ENCODE assay signal across 15 cellular contexts in genomic region chr7:44224216-44224950, GRCh38. TPM values are rescaled to one million over a fixed set of nuclear protein-coding genes. Genes with fewer than 3 reads are reported as not detected.
DNase-seq lines count a peak whose midpoint lies in the region; ATAC-seq, FAIRE-seq and TF ChIP-seq lines count a peak whose summit lies in the region.
"Had no signal": no experiment of that assay in that cellular context is flagged by ENCODE, and none has a peak within 500 bp of the region (broad histone marks: within the 10 kb centered on the region; RNA-seq: fewer than 3 reads in every experiment).

No MANE protein-coding gene starts in this region.

- intact Hi-C loops in pancreas (cut with DNase I) = no loop called here

- H3K27me3 ChIP-seq in WERI-Rb-1 (ENCODE audit: insufficient read depth, low read depth, severe bottlenecking) (no peaks in the 10 kb centered on the region), pancreas (no peaks in the 10 kb centered on the region)

- H3K36me3 ChIP-seq in WERI-Rb-1 (peaks cover 11% of the 10 kb centered on the region), pancreas (no peaks in the 10 kb centered on the region)

- H3K4me1 ChIP-seq in pancreas = peaks cover 8 to 25% (median 11%) of the 10 kb centered on the region in 3 donors

- ATAC-seq in pancreas = peak; percentile 80 to 89 (median 84)
- ATAC-seq: naive thymus-derived CD4-positive, alpha-beta T cell had no signal

- peak overlapping the region; percentile 79 for H3K27ac ChIP-seq in WERI-Rb-1
- H3K27ac ChIP-seq in pancreas = peak overlapping the region in 3 of 4 donors; percentile 19 to 46 (median 28)
- H3K27ac ChIP-seq in caudate nucleus (ENCODE audit: low read depth, low read length) = no peak overlapping the region
- H3K27ac ChIP-seq: C4-2B had no signal

- H3K9me3 ChIP-seq in WERI-Rb-1 (ENCODE audit: severe bottlenecking) (no peaks in the 10 kb centered on the region), pancreas (no peaks in the 10 kb centered on the region)

- no peak overlapping the region for H3K4me3 ChIP-seq in WERI-Rb-1 (ENCODE audit: low read depth, low read length)
- no peak overlapping the region for H3K4me3 ChIP-seq in pancreas

- no peak for FAIRE-seq in pancreas (lab: Jason Lieb, UNC)
- FAIRE-seq: G401.6 had no signal

- peak; percentile 55 for DNase-seq in DMS153 (lab: John Stamatoyannopoulos, UW)
- no peak for DNase-seq in DMS153 treated with DMSO at 0.1 percent for 48 hours (lab: John Stamatoyannopoulos, UW; ENCODE audit: unreplicated experiment)
- peak; percentile 31 for DNase-seq in NCI-H2196 treated with DMSO at 0.1 percent for 48 hours (lab: John Stamatoyannopoulos, UW; ENCODE audit: unreplicated experiment)
- DNase-seq in WERI-Rb-1 = peak; percentile 91
- DNase-seq in pancreas = peak; percentile 79 to 90 (median 88)
- no peak for DNase-seq in occipital lobe (lab: John Stamatoyannopoulos, UW)
- DNase-seq in caudate nucleus (lab: John Stamatoyannopoulos, UW) = no peak
- no peak for DNase-seq in SIG-M5 (lab: John Stamatoyannopoulos, UW)
- DNase-seq: 8988T; activated CD4-positive, alpha-beta T cell treated with anti-CD3 and anti-CD28 coated beads for 4 hours; effector memory CD4-positive, alpha-beta T cell; naive thymus-derived CD4-positive, alpha-beta T cell; NCI-H446 treated with DMSO at 0.1 percent for 48 hours had no signal

- TF ChIP-seq CTCF in WERI-Rb-1 (IDR thresholded peaks at IDR 0.05; ENCODE audit: low read depth, low read length) (no peak), pancreas (IDR thresholded peaks at IDR 0.05) (no peak)

- 31 to 33% methylated on average over 14 of the region's 14 CpGs for WGBS in pancreas, 2 donors

RNA-seq across cellular contexts. Expression of gene YKT6, which starts 23.6 kb away (rescaled TPM):
- total RNA-seq in pancreas (10 to 100 TPM; 33.4 to 48.7 (median 38.8) TPM), occipital lobe (54.7 TPM)
- polyA plus RNA-seq in pancreas = 10 to 100 TPM; 27.7 to 31.3 TPM

RNA-seq across cellular contexts. Expression of gene GCK, which starts 35.1 kb away (rescaled TPM):
- total RNA-seq in pancreas (1 to 10 TPM in 2 of 6 donors, under 1 TPM in 4; 0.57 to 2.0 (median 0.88) TPM), occipital lobe (5.1 TPM)
- polyA plus RNA-seq in pancreas = 10 to 100 TPM in 1 of 2 donors, 1 to 10 TPM in 1; 6.9 to 18.2 TPM

Comparison
In these comparisons a context has a peak if more than half of its experiments do, and no peak if none do; other contexts are left out.
1. DNase-seq: peak in DMS153 (single experiment), NCI-H2196 treated with DMSO at 0.1 percent for 48 hours (single experiment), WERI-Rb-1 (single experiment) and pancreas (6 of 6); none in DMS153 treated with DMSO at 0.1 percent for 48 hours (single experiment), occipital lobe (single experiment), caudate nucleus (0 of 61) and SIG-M5 (single experiment).